In the genomic region with DNA sequence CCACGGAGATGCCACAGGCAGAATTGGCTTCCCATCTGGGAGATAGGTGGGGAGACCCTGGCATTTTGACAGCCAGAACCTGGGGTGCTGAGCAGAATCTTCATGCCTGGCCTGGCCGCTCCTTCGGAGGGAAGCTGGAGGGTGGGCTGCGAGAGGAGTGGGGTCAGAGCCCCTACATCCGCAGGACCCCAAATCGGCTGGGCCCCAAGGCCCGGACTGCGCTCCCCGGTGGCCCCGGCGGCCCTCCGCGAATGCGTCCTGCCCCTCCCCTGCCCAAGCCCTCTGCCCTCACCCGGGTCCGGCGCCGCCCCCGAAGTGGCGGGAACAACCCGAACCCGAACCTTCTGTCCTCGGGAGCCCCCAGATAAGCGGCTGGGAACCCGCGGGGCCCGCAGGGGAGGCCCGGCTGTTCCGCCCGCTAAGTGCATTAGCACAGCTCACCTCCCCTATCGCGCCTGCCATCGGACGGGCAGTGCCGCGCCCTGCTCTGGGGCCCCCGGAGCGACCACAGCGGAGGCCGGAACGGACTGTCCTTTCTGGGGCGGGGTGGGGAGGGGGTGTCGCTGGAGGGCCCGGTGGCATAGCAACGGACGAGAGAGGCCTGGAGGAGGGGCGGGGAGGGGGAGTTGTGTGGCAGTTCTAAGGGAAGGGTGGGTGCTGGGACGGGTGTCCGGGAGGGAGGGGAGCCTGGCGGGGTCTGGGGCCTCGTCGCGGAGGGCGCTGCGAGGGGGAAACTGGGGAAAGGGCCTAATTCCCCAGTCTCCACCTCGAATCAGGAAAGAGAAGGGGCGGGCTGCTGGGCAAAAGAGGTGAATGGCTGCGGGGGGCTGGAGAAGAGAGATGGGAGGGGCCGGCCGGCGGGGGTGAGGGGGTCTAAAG, we compare ENCODE assay signal across 10 cellular contexts. TPM values are rescaled to one million over a fixed set of nuclear protein-coding genes. Genes with fewer than 3 reads are reported as not detected.
DNase-seq lines count a peak whose midpoint lies in the region; ATAC-seq, FAIRE-seq and TF ChIP-seq lines count a peak whose summit lies in the region.
"Had no signal": no experiment of that assay in that cellular context is flagged by ENCODE, and none has a peak within 500 bp of the region (broad histone marks: within the 10 kb centered on the region; RNA-seq: fewer than 3 reads in every experiment).

No MANE protein-coding gene starts in this region.

- peak overlapping the region; percentile 52 for H3K4me3 ChIP-seq in iPS-18a (ENCODE audit: low read length)
- H3K4me3 ChIP-seq in stomach: peak overlapping the region; percentile 33 to 55 (median 46)

- FAIRE-seq in urothelium cell line (lab: Jason Lieb, UNC): no peak

- TF ChIP-seq CTCF in stomach (IDR thresholded peaks at IDR 0.05): no peak

- no peak overlapping the region for H3K27ac Mint-ChIP-seq in activated T-cell treated with anti-CD3 and anti-CD28 coated beads, Interleukin-2, amount 50 U/mL, for 72 hours

- peaks cover 5% of the 10 kb centered on the region for H3K4me1 Mint-ChIP-seq in activated T-cell treated with anti-CD3 and anti-CD28 coated beads, Interleukin-2, amount 50 U/mL, for 72 hours (ENCODE audit: low read depth)

- intact Hi-C loops in stomach (cut with DNase I; ENCODE audit: low total_unique reads): no loop called here

- no peaks in the 10 kb centered on the region for H3K36me3 Mint-ChIP-seq in activated T-cell treated with anti-CD3 and anti-CD28 coated beads, Interleukin-2, amount 50 U/mL, for 72 hours (ENCODE audit: insufficient read depth in 2 of 2)

- no peak for ATAC-seq in activated T-cell treated with anti-CD3 and anti-CD28 coated beads, Interleukin-2, amount 50 U/mL, for 72 hours (replicated peaks in 1 of 2)
- no peak for ATAC-seq in GM19395 (IDR thresholded peaks at IDR 0.05; ENCODE audit: unreplicated experiment)

- no peak for TF ChIP-seq EP300 in stomach (IDR thresholded peaks at IDR 0.05)

- no peaks in the 10 kb centered on the region for H3K9me3 ChIP-seq in iPS-18a (ENCODE audit: control insufficient read depth, low read depth, low read length)
- no peaks in the 10 kb centered on the region for H3K9me3 ChIP-seq in stomach

- H3K36me3 ChIP-seq in iPS-18a (ENCODE audit: control insufficient read depth, low read depth, low read length): no peaks in the 10 kb centered on the region
- H3K36me3 ChIP-seq in stomach: peaks cover 0 to 6% (median 5%) of the 10 kb centered on the region in 4 donors

- H3K27ac ChIP-seq in iPS-18a (ENCODE audit: low read length) (no peak overlapping the region), stomach (peak overlapping the region in 4 of 5 donors; percentile 42 to 82 (median 50))

- H3K9ac ChIP-seq in iPS-18a (ENCODE audit: low read length): no peak overlapping the region

- WGBS in stomach, 5 donors: 6 to 16% (median 9%) methylated on average over 15 to 61 of the region's 61 CpGs

- H3K27me3 ChIP-seq in iPS-18a (ENCODE audit: control insufficient read depth, insufficient read depth, low read length): peaks cover 31% of the 10 kb centered on the region
- H3K27me3 ChIP-seq in stomach: peaks cover 0 to 78% (median 45%) of the 10 kb centered on the region in 3 donors

- TF ChIP-seq POLR2A in stomach (IDR thresholded peaks at IDR 0.05): no peak

- DNase-seq in NCI-H2171 treated with DMSO at 0.1 percent for 48 hours (lab: John Stamatoyannopoulos, UW) (peak; percentile 29), NCI-H2171 (lab: John Stamatoyannopoulos, UW) (no peak), stomach (peak; percentile 57), urothelium cell line (ENCODE audit: low spot score) (no peak), SIG-M5 (lab: John Stamatoyannopoulos, UW) (no peak)
- DNase-seq in activated T-cell treated with anti-CD3 and anti-CD28 coated beads, Interleukin-2, amount 50 U/mL, for 72 hours: peak in 1 of 2 donors; percentile 30
- DNase-seq: NCI-H2081 treated with DMSO at 0.1 percent for 48 hours had no signal

- peaks cover 19% of the 10 kb centered on the region for H3K27me3 Mint-ChIP-seq in activated T-cell treated with anti-CD3 and anti-CD28 coated beads, Interleukin-2, amount 50 U/mL, for 72 hours (ENCODE audit: low read depth)

- H3K9me3 Mint-ChIP-seq in activated T-cell treated with anti-CD3 and anti-CD28 coated beads, Interleukin-2, amount 50 U/mL, for 72 hours: no peaks in the 10 kb centered on the region

- H3K4me3 Mint-ChIP-seq in activated T-cell treated with anti-CD3 and anti-CD28 coated beads, Interleukin-2, amount 50 U/mL, for 72 hours: peak overlapping the region; percentile 64 to 77

- H3K4me1 ChIP-seq in iPS-18a (ENCODE audit: control insufficient read depth, low read depth, low read length) (peaks cover 19% of the 10 kb centered on the region), stomach (peaks cover 47 to 79% (median 70%) of the 10 kb centered on the region in 4 donors)

RNA-seq across cellular contexts. Expression of gene PNMT, which starts 0.8 kb away (rescaled TPM):
- total RNA-seq in activated T-cell treated with anti-CD3 and anti-CD28 coated beads, Interleukin-2, amount 50 U/mL, for 72 hours: under 1 TPM; 0.41 to 0.67 TPM
- total RNA-seq in stomach: 1 to 10 TPM in 2 of 5 donors, under 1 TPM in 1, not detected in 2; 0.45 to 9.0 (median 2.9) TPM
- 10 to 100 TPM in 2 of 3 donors, 1 to 10 TPM in 1; 5.3 to 16.6 (median 13.0) TPM for polyA plus RNA-seq in stomach
- total RNA-seq: mononuclear cell had no signal

RNA-seq across cellular contexts. Expression of gene TCAP, which starts 2.4 kb away (rescaled TPM):
- total RNA-seq in activated T-cell treated with anti-CD3 and anti-CD28 coated beads, Interleukin-2, amount 50 U/mL, for 72 hours: 1 to 10 TPM; 1.4 to 1.5 TPM
- total RNA-seq in stomach: 1 to 10 TPM in 1 of 5 donors, under 1 TPM in 2, not detected in 2; 0.89 to 4.3 (median 0.92) TPM
- 10 to 100 TPM in 1 of 3 donors, 1 to 10 TPM in 1, under 1 TPM in 1; 0.88 to 14.1 (median 3.5) TPM for polyA plus RNA-seq in stomach

RNA-seq across cellular contexts. Expression of gene PGAP3, which starts 20.4 kb away (rescaled TPM):
- 10 to 100 TPM in 1 of 2 donors, 1 to 10 TPM in 1; 8.5 to 12.8 TPM for total RNA-seq in activated T-cell treated with anti-CD3 and anti-CD28 coated beads, Interleukin-2, amount 50 U/mL, for 72 hours
- total RNA-seq in stomach: 10 to 100 TPM in 3 of 5 donors, 1 to 10 TPM in 2; 3.2 to 42.9 (median 22.4) TPM
- 10 to 100 TPM in 2 of 3 donors, 1 to 10 TPM in 1; 9.1 to 21.5 (median 11.2) TPM for polyA plus RNA-seq in stomach

RNA-seq across cellular contexts. Expression of gene STARD3, which starts 30.6 kb away (rescaled TPM):
- 10 to 100 TPM; 63.5 to 65.1 TPM for total RNA-seq in activated T-cell treated with anti-CD3 and anti-CD28 coated beads, Interleukin-2, amount 50 U/mL, for 72 hours
- 1,000 to 10,000 TPM in 1 of 5 donors, 100 to 1,000 TPM in 1, 10 to 100 TPM in 3; 26.4 to 1,091 (median 72.1) TPM for total RNA-seq in stomach
- 10 to 100 TPM; 28.1 to 53.5 (median 30.8) TPM for polyA plus RNA-seq in stomach

RNA-seq across cellular contexts. Expression of gene ERBB2, which starts 32.4 kb away (rescaled TPM):
- total RNA-seq in activated T-cell treated with anti-CD3 and anti-CD28 coated beads, Interleukin-2, amount 50 U/mL, for 72 hours: 10 to 100 TPM in 1 of 2 donors, 1 to 10 TPM in 1; 8.2 to 12.1 TPM
- 100 to 1,000 TPM in 2 of 5 donors, 10 to 100 TPM in 3; 53.1 to 402 (median 81.7) TPM for total RNA-seq in stomach
- 10 to 100 TPM; 13.1 to 47.7 (median 25.3) TPM for polyA plus RNA-seq in stomach

Comparison
In these comparisons a context has a peak if more than half of its experiments do, and no peak if none do; other contexts are left out.
1. DNase-seq: peak in NCI-H2171 treated with DMSO at 0.1 percent for 48 hours (single experiment) and stomach (single experiment); none in NCI-H2171 (single experiment), urothelium cell line (single experiment) and SIG-M5 (single experiment).